Comparison of ENCODE assay signal across 19 cellular contexts in the genomic region with DNA sequence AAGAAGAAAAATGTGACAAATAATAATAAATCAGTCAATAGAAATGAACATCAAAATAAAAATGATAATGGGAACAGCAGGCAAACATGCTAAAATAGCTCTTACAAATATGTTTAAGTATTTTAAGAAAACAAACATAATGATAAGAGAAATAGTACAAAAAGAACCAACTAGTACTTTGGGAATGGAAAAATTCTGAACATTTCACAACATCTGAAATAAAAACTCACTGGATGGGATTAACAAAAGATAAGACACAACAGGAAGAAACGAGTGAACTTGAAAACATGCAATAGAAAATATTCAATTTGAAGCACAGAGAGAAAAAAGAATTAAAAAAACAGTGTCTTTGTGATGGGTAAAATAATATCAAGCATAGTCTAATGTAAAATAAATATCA.
DNase-seq lines count a peak whose midpoint lies in the region; ATAC-seq, FAIRE-seq and TF ChIP-seq lines count a peak whose summit lies in the region.
"Had no signal": no experiment of that assay in that cellular context is flagged by ENCODE, and none has a peak within 500 bp of the region (broad histone marks: within the 10 kb centered on the region; RNA-seq: fewer than 3 reads in every experiment).

No MANE protein-coding gene starts in this region.

- DNase-seq in Right ventricle myocardium inferior (ENCODE audit: missing footprints) = no peak
- DNase-seq in heart right ventricle = no peak
- DNase-seq in choroid plexus epithelial cell (ENCODE audit: low read depth) = peak; percentile 57
- DNase-seq in fibroblast of villous mesenchyme (ENCODE audit: low read depth) = peak; percentile 74
- DNase-seq in natural killer cell treated with Interleukin-12 subunit alpha and Interleukin-12 subunit beta and Interleukin-15 and Interleukin-18, amount 100 ng/mL, for 72 hours (ENCODE audit: low spot score) = no peak
- DNase-seq in NCI-H2171 treated with DMSO at 0.1 percent for 48 hours (lab: John Stamatoyannopoulos, UW) = no peak
- DNase-seq: CD4-positive, alpha-beta memory T cell; DMS153; DMS79; GF-D8; H9 had no signal

- peak; percentile 56 for ATAC-seq in Right ventricle myocardium inferior
- no peak for ATAC-seq in heart right ventricle
- ATAC-seq in activated CD4-positive, CD25-positive, alpha-beta regulatory T cell treated with anti-CD3 and anti-CD28 coated beads, Interleukin-2, amount 50 U/mL, for 24 hours = no peak
- ATAC-seq in natural killer cell treated with Interleukin-12 subunit alpha and Interleukin-12 subunit beta and Interleukin-15 and Interleukin-18, amount 100 ng/mL, for 72 hours = no peak

- FAIRE-seq in A204.1 (lab: Jason Lieb, UNC) = peak; percentile 43
- FAIRE-seq: GM19239, H1 had no signal

- H3K36me3 Mint-ChIP-seq in natural killer cell treated with Interleukin-12 subunit alpha and Interleukin-12 subunit beta and Interleukin-15 and Interleukin-18, amount 100 ng/mL, for 72 hours = peaks cover 10% of the 10 kb centered on the region
- H3K36me3 Mint-ChIP-seq: CD14-positive monocyte; CD4-positive, alpha-beta memory T cell had no signal

- H3K4me3 ChIP-seq in heart right ventricle (no peak overlapping the region), choroid plexus epithelial cell (ENCODE audit: low read depth, low read length) (no peak overlapping the region), fibroblast of villous mesenchyme (ENCODE audit: low read depth, low read length) (no peak overlapping the region)
- H3K4me3 ChIP-seq: BLaER1 had no signal

- peak overlapping the region in 3 of 10 donors; percentile 12 to 29 (median 27) for H3K27ac ChIP-seq in heart right ventricle
- H3K27ac ChIP-seq: 22Rv1, BLaER1, HL-60 had no signal

- H3K9me3 Mint-ChIP-seq in natural killer cell treated with Interleukin-12 subunit alpha and Interleukin-12 subunit beta and Interleukin-15 and Interleukin-18, amount 100 ng/mL, for 72 hours = peaks cover 8% of the 10 kb centered on the region

- 52 to 57% methylated on average over 1 of the region's 1 CpG for WGBS in heart right ventricle, 2 donors

- no peaks in the 10 kb centered on the region for H3K27me3 ChIP-seq in heart right ventricle
- H3K27me3 ChIP-seq: BLaER1 had no signal

- H3K27me3 Mint-ChIP-seq in natural killer cell treated with Interleukin-12 subunit alpha and Interleukin-12 subunit beta and Interleukin-15 and Interleukin-18, amount 100 ng/mL, for 72 hours = peaks cover 10 to 47% of the 10 kb centered on the region in 2 donors

- no peak overlapping the region for H3K4me3 Mint-ChIP-seq in natural killer cell treated with Interleukin-12 subunit alpha and Interleukin-12 subunit beta and Interleukin-15 and Interleukin-18, amount 100 ng/mL, for 72 hours
- H3K4me3 Mint-ChIP-seq: CD14-positive monocyte; CD4-positive, alpha-beta memory T cell; H9 had no signal

- no peaks in the 10 kb centered on the region for H3K4me1 Mint-ChIP-seq in natural killer cell treated with Interleukin-12 subunit alpha and Interleukin-12 subunit beta and Interleukin-15 and Interleukin-18, amount 100 ng/mL, for 72 hours (ENCODE audit: low read depth in 2 of 2)
- H3K4me1 Mint-ChIP-seq: CD14-positive monocyte; CD4-positive, alpha-beta memory T cell; H9 had no signal

- H3K27ac Mint-ChIP-seq in natural killer cell treated with Interleukin-12 subunit alpha and Interleukin-12 subunit beta and Interleukin-15 and Interleukin-18, amount 100 ng/mL, for 72 hours = no peak overlapping the region
- H3K27ac Mint-ChIP-seq: CD14-positive monocyte; CD4-positive, alpha-beta memory T cell; H9 had no signal

- H3K36me3 ChIP-seq in heart right ventricle = no peaks in the 10 kb centered on the region
- H3K36me3 ChIP-seq: BLaER1 had no signal

- peaks cover 0 to 27% (median 9%) of the 10 kb centered on the region in 11 donors for H3K9me3 ChIP-seq in heart right ventricle
- H3K9me3 ChIP-seq: BLaER1 had no signal

- H3K4me1 ChIP-seq in heart right ventricle = peaks cover 0 to 9% (median 1%) of the 10 kb centered on the region in 9 donors
- H3K4me1 ChIP-seq: BLaER1 had no signal

- no peak for TF ChIP-seq CTCF in heart right ventricle (IDR thresholded peaks at IDR 0.05)
- no peak for TF ChIP-seq CTCF in choroid plexus epithelial cell (conservative IDR thresholded peaks at IDR 0.05; ENCODE audit: low read depth, low read length)
- no peak for TF ChIP-seq CTCF in fibroblast of villous mesenchyme (IDR thresholded peaks at IDR 0.05; ENCODE audit: insufficient read depth, low read depth, low read length)

- intact Hi-C loops in Right ventricle myocardium inferior (cut with DNase I) = no loop called here
- intact Hi-C loops in heart right ventricle (cut with DNase I) = no loop called here

Comparison
In these comparisons a context has a peak if more than half of its experiments do, and no peak if none do; other contexts are left out.
1. DNase-seq: peak in choroid plexus epithelial cell (single experiment) and fibroblast of villous mesenchyme (single experiment); none in Right ventricle myocardium inferior (single experiment), heart right ventricle (0 of 2), natural killer cell treated with Interleukin-12 subunit alpha and Interleukin-12 subunit beta and Interleukin-15 and Interleukin-18, amount 100 ng/mL, for 72 hours (single experiment) and NCI-H2171 treated with DMSO at 0.1 percent for 48 hours (single experiment).